In genomic region chr17:82031303-82031884, GRCh38 we compare ENCODE assay signal across 8 cellular contexts. TPM values are rescaled to one million over a fixed set of nuclear protein-coding genes. Genes with fewer than 3 reads are reported as not detected.
DNase-seq lines count a peak whose midpoint lies in the region; ATAC-seq, FAIRE-seq and TF ChIP-seq lines count a peak whose summit lies in the region.

TSS of gene RAC3 (plus strand) at chr17:82031678. CDS start at chr17:82031762, 84 bp downstream.

- H2AFZ ChIP-seq in OCI-LY7 (ENCODE audit: low read length), result peak within 1 kb of the TSS; percentile 59

- POLR2A ChIA-PET in AG04449 (lab: Yijun Ruan, JAX), result interaction anchor here (0.6 to 1.8 kb wide), 2 partner anchors 8 to 211 kb away, joined by 3 to 6 read pairs; partner anchors contain the start of genes CENPX and LRRC45
- POLR2A ChIA-PET in OCI-LY7 (lab: Charles Lee), result no interaction called here

- CTCF ChIA-PET in AG04449 (lab: Yijun Ruan, JAX) (interaction anchor here (0.9 to 4.2 kb wide), 14 partner anchors 8 to 748 kb away, joined by 3 to 94 read pairs (median 6); partner anchors contain the start of genes CENPX, LRRC45 and NOTUM), OCI-LY7 (lab: Charles Lee; ENCODE audit: unreplicated experiment) (no interaction called here)

- H3K27me3 ChIP-seq in mononuclear cell (ENCODE audit: insufficient read depth, low read length), result peaks cover 5% of the 10 kb centered on the region

- peak within 1 kb of the TSS; percentile 49 for H3K27ac Mint-ChIP-seq in dendritic cell treated with granulocyte-macrophage colony-stimulating factor and Interleukin-4, amounts not matched to agents 40 ng/mL and 50 ng/mL, for 4 days

- no peak for TF ChIP-seq POLR2A in GM12892 (IDR thresholded peaks at IDR 0.05; ENCODE audit: low read depth, low read length)

- H3K36me3 ChIP-seq in OCI-LY7 (ENCODE audit: insufficient read depth, low read length), result no peaks in the 10 kb centered on the region

- DNase-seq in AG04449 (ENCODE audit: low read depth, low spot score), result no peak
- no peak for DNase-seq in GM12892 (ENCODE audit: insufficient read length)
- no peak for DNase-seq in OCI-LY7 (ENCODE audit: low spot score)

- intact Hi-C loops in OCI-LY7 (cut with micrococcal nuclease; ENCODE audit: unreplicated experiment), result loop anchor here (5.0 kb wide), 1 partner anchor 176 kb away; no protein-coding TSS in a partner anchor
- intact Hi-C loops in dendritic cell treated with granulocyte-macrophage colony-stimulating factor and Interleukin-4, amounts not matched to agents 40 ng/mL and 50 ng/mL, for 4 days (cut with micrococcal nuclease), result loop anchor here (10.0 kb wide), 1 partner anchor 73 kb away; no protein-coding TSS in a partner anchor

- H3K4me3 ChIP-seq in AG04449 (ENCODE audit: low read depth, low read length) (peak within 1 kb of the TSS; percentile 61), OCI-LY7 (ENCODE audit: low read depth, low read length, poor library complexity, severe bottlenecking) (peak within 1 kb of the TSS; percentile 51), mononuclear cell (ENCODE audit: low read length) (peak within 1 kb of the TSS; percentile 23)

- H3K4me3 Mint-ChIP-seq in dendritic cell treated with granulocyte-macrophage colony-stimulating factor and Interleukin-4, amounts not matched to agents 40 ng/mL and 50 ng/mL, for 4 days, result peak within 1 kb of the TSS; percentile 85

- H3K4me2 ChIP-seq in OCI-LY7 (ENCODE audit: low read length), result peak within 1 kb of the TSS; percentile 62

- H3K9me3 ChIP-seq in OCI-LY7 (ENCODE audit: low read length) (no peaks in the 10 kb centered on the region), mononuclear cell (ENCODE audit: low read depth, low read length) (no peaks in the 10 kb centered on the region)

- no TSS peak for BruUV-seq in OCI-LY7 (replicated peaks; lab: Mats Ljungman, UMichigan)

- H3K9me2 ChIP-seq in OCI-LY7 (ENCODE audit: insufficient read depth, low read length), result no peaks in the 10 kb centered on the region

- H3K27me3 Mint-ChIP-seq in dendritic cell treated with granulocyte-macrophage colony-stimulating factor and Interleukin-4, amounts not matched to agents 40 ng/mL and 50 ng/mL, for 4 days, result peaks cover 29% of the 10 kb centered on the region

- peak; percentile 38 for FAIRE-seq in GM12892 (lab: Jason Lieb, UNC)

- no peak for ATAC-seq in GM18868 (IDR thresholded peaks at IDR 0.05; ENCODE audit: unreplicated experiment)
- no peak for ATAC-seq in HG02870 (IDR thresholded peaks at IDR 0.05; ENCODE audit: unreplicated experiment)
- ATAC-seq in HG03565 (IDR thresholded peaks at IDR 0.05; ENCODE audit: unreplicated experiment), result no peak

- H3K27ac ChIP-seq in OCI-LY7 (ENCODE audit: low read depth, low read length, poor library complexity, severe bottlenecking), result no peak within 1 kb of the TSS

- no peak for TF ChIP-seq CTCF in AG04449 (IDR thresholded peaks at IDR 0.05; ENCODE audit: insufficient read depth, low read length, missing control alignments)
- no peak for TF ChIP-seq CTCF in OCI-LY7 (conservative IDR thresholded peaks at IDR 0.05; ENCODE audit: low read length)

- peaks cover 30% of the 10 kb centered on the region for H3K4me1 Mint-ChIP-seq in dendritic cell treated with granulocyte-macrophage colony-stimulating factor and Interleukin-4, amounts not matched to agents 40 ng/mL and 50 ng/mL, for 4 days (ENCODE audit: low read depth)

- peaks cover 55% of the 10 kb centered on the region for H3K36me3 Mint-ChIP-seq in dendritic cell treated with granulocyte-macrophage colony-stimulating factor and Interleukin-4, amounts not matched to agents 40 ng/mL and 50 ng/mL, for 4 days (ENCODE audit: low read depth)

- H3K4me1 ChIP-seq in OCI-LY7 (ENCODE audit: insufficient read depth, low read length, poor library complexity, severe bottlenecking) (peaks cover 16% of the 10 kb centered on the region), mononuclear cell (ENCODE audit: insufficient read depth, low read length) (peaks cover 34% of the 10 kb centered on the region)

- no peaks in the 10 kb centered on the region for H3K79me2 ChIP-seq in OCI-LY7 (ENCODE audit: insufficient read depth, low read depth, low read length)

- H4K20me1 ChIP-seq in OCI-LY7 (ENCODE audit: insufficient read depth, low read length), result 0 out of 2 replicates have a peak, but pooled peaks cover under 1% of the 10 kb centered on the region

- no peaks in the 10 kb centered on the region for H3K9me3 Mint-ChIP-seq in dendritic cell treated with granulocyte-macrophage colony-stimulating factor and Interleukin-4, amounts not matched to agents 40 ng/mL and 50 ng/mL, for 4 days

RNA-seq across cellular contexts. Expression of gene RAC3, which starts in this region (rescaled TPM):
- 2.2 TPM for polyA plus RNA-seq in GM12892 (2012; ENCODE audit: missing spikeins)
- total RNA-seq in OCI-LY7 (2014; rRNA removed; shearing (Covaris generic)), result 15.7 and 24.4 TPM in 2 replicates
- total RNA-seq in OCI-LY7 (2022), result 15.1 and 16.4 TPM in 2 replicates
- total RNA-seq in mononuclear cell, result 0.63 TPM
